34 cellular contexts compared by ENCODE assay signal in the genomic region with DNA sequence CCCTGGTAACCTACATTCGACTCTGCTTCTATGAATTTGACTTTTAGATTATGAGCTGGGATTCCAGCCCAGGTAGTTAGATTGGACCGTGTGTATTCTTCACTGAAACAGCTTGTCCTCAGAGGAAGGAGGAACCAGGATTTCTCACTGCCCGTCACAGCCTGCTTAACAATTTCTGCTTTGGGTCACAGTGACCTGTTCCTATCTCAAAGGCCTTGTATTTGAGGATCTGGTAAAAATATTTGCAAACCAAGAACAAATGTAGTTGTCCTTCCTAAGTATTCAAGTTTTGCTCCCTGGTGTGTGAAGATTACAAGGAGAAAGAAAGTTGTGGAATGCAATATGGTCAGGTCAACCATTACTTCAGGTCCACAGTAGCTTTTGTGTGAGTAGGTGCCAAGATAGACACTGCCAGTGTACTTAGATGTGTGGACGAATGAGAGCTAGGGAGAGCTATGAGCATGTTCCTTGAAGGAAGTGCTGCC.
"Had no signal": no experiment of that assay in that cellular context is flagged by ENCODE, and none has a peak within 500 bp of the region (broad histone marks: within the 10 kb centered on the region; RNA-seq: fewer than 3 reads in every experiment).

No MANE protein-coding gene starts in this region.

- H3K27ac ChIP-seq: KMS-11 had no signal

- H3K36me3 ChIP-seq: MG63 had no signal

- H3K4me3 ChIP-seq: MG63 had no signal

- DNase-seq: Karpas-422, Kasumi-1, MG63, MV-4-11, NCI-H1048, NCI-H1092, NCI-H1092 treated with DMSO at 0.1 percent for 48 hours, NCI-H1105, NCI-H1105 treated with DMSO at 0.1 percent for 48 hours, NCI-H1417, NCI-H1417 treated with DMSO at 0.1 percent for 48 hours, NCI-H1436, NCI-H1436 treated with DMSO at 0.1 percent for 48 hours, NCI-H146, NCI-H1694, NCI-H1694 treated with DMSO at 0.1 percent for 48 hours, NCI-H187, NCI-H187 treated with DMSO at 0.1 percent for 48 hours, NCI-H1930, NCI-H2029, NCI-H2029 treated with DMSO at 0.1 percent for 48 hours, NCI-H2081, NCI-H2081 treated with DMSO at 0.1 percent for 48 hours, NCI-H2107, NCI-H2171, NCI-H2171 treated with DMSO at 0.1 percent for 48 hours, NCI-H2227 treated with DMSO at 0.1 percent for 48 hours, NCI-H226, NCI-H345, NCI-H446, NCI-H446 treated with DMSO at 0.1 percent for 48 hours, NCI-H510A, NCI-H510A treated with DMSO at 0.1 percent for 48 hours had no signal

- H3K9ac ChIP-seq: KMS-11 had no signal

- H3K4me2 ChIP-seq: KMS-11 had no signal
